ENCODE assay signal across 12 cellular contexts in genomic region chr4:128163177-128164117, GRCh38.
DNase-seq lines count a peak whose midpoint lies in the region; ATAC-seq and TF ChIP-seq lines count a peak whose summit lies in the region.
"Had no signal": no experiment of that assay in that cellular context is flagged by ENCODE, and none has a peak within 500 bp of the region (broad histone marks: within the 10 kb centered on the region; RNA-seq: fewer than 3 reads in every experiment).

No MANE protein-coding gene starts in this region.

- no peaks in the 10 kb centered on the region for H3K4me1 Mint-ChIP-seq in activated T-cell treated with anti-CD3 and anti-CD28 coated beads, Interleukin-2, amount 50 U/mL, for 72 hours (ENCODE audit: low read depth)

- peaks cover 0 to 11% of the 10 kb centered on the region in 2 experiments; a peak in 2 of 4 replicates for H3K4me1 ChIP-seq in SK-N-SH (ENCODE audit: control insufficient read depth in 1 of 2, insufficient read depth in 2 of 2, low read depth in 1 of 2, low read length in 1 of 2)

- H3K9ac ChIP-seq in SK-N-SH, result no peak overlapping the region

- no peaks in the 10 kb centered on the region for H3K9me2 ChIP-seq in SK-N-SH

- H3K79me2 ChIP-seq in SK-N-SH (ENCODE audit: insufficient read depth), result no peaks in the 10 kb centered on the region

- POLR2A ChIA-PET in SK-N-SH (lab: Yijun Ruan, JAX), result no interaction called here

- no peak for TF ChIP-seq EP300 in SK-N-SH (IDR thresholded peaks at IDR 0.05; ENCODE audit: borderline replicate concordance in 1 of 2, low read depth in 1 of 2, low read length in 1 of 2)

- ATAC-seq in GM21367 (IDR thresholded peaks at IDR 0.05; ENCODE audit: unreplicated experiment), result no peak
- no peak for ATAC-seq in activated T-cell treated with anti-CD3 and anti-CD28 coated beads, Interleukin-2, amount 50 U/mL, for 72 hours (replicated peaks in 1 of 2)

- CTCF ChIA-PET in SK-N-SH (lab: Yijun Ruan, JAX), result no interaction called here

- peaks cover 0 to 12% of the 10 kb centered on the region in 2 experiments for H3K36me3 ChIP-seq in SK-N-SH (replicated peaks in 1 of 2; ENCODE audit: control insufficient read depth in 1 of 2, insufficient read depth in 2 of 2, low read length in 1 of 2)

- no peaks in the 10 kb centered on the region for H3K36me3 Mint-ChIP-seq in activated T-cell treated with anti-CD3 and anti-CD28 coated beads, Interleukin-2, amount 50 U/mL, for 72 hours (ENCODE audit: insufficient read depth in 2 of 2)

- no peak for TF ChIP-seq RAD21 in SK-N-SH (IDR thresholded peaks at IDR 0.05; ENCODE audit: low read length)

- H3K27me3 Mint-ChIP-seq in activated T-cell treated with anti-CD3 and anti-CD28 coated beads, Interleukin-2, amount 50 U/mL, for 72 hours (ENCODE audit: low read depth), result no peaks in the 10 kb centered on the region

- H3K4me3 ChIP-seq in SK-N-SH (ENCODE audit: low read depth in 2 of 2, low read length in 1 of 2) (no peak overlapping the region), skeletal muscle cell (ENCODE audit: low read depth, low read length) (no peak overlapping the region)

- peaks cover 8% of the 10 kb centered on the region for H3F3A ChIP-seq in SK-N-SH (replicated peaks; ENCODE audit: insufficient read depth)

- no peak overlapping the region for H3K27ac ChIP-seq in SK-N-SH (ENCODE audit: low read depth in 2 of 2, low read length in 1 of 2)

- H3K9me3 Mint-ChIP-seq in activated T-cell treated with anti-CD3 and anti-CD28 coated beads, Interleukin-2, amount 50 U/mL, for 72 hours, result no peaks in the 10 kb centered on the region

- DNase-seq in H4 (ENCODE audit: low spot score), result peak; percentile 87
- DNase-seq in SK-N-SH, result no peak
- peak; percentile 9 for DNase-seq in fibroblast of the conjunctiva (ENCODE audit: low read depth)
- peak; percentile 4 for DNase-seq in skeletal muscle cell (ENCODE audit: low read depth)
- no peak for DNase-seq in activated naive CD4-positive, alpha-beta T cell treated with Interleukin-2 at 50 U/mL for 16 hours
- no peak for DNase-seq in ureter (ENCODE audit: low spot score)
- no peak for DNase-seq in activated T-cell treated with anti-CD3 and anti-CD28 coated beads, Interleukin-2, amount 50 U/mL, for 72 hours
- DNase-seq: activated CD4-positive, alpha-beta T cell treated with anti-CD3 and anti-CD28 coated beads, Interleukin-2, amount 50 U/mL, for 4 hours; amygdala; hippocampal formation; NCI-H1417 had no signal

- WGBS in SK-N-SH (ENCODE audit: low lambda C conversion rate), result 64% methylated on average over 4 of the region's 4 CpGs

- H3K4me2 ChIP-seq in SK-N-SH, result no peak overlapping the region

- no peak overlapping the region for H3K27ac Mint-ChIP-seq in activated T-cell treated with anti-CD3 and anti-CD28 coated beads, Interleukin-2, amount 50 U/mL, for 72 hours

- no peaks in the 10 kb centered on the region for H3K27me3 ChIP-seq in SK-N-SH (ENCODE audit: insufficient read depth)

- H2AFZ ChIP-seq in SK-N-SH (ENCODE audit: low read depth), result no peak overlapping the region; the same call in 1 of the 2 replicates

- H4K20me1 ChIP-seq in SK-N-SH (ENCODE audit: insufficient read depth), result no peaks in the 10 kb centered on the region

- TF ChIP-seq CTCF in SK-N-SH (IDR thresholded peaks at IDR 0.05), result no peak

- H3K9me3 ChIP-seq in SK-N-SH, result no peaks in the 10 kb centered on the region

- no peak overlapping the region for H3K4me3 Mint-ChIP-seq in activated T-cell treated with anti-CD3 and anti-CD28 coated beads, Interleukin-2, amount 50 U/mL, for 72 hours

TF ChIP-seq in SK-N-SH, 30 proteins besides CTCF, POLR2A, EP300 and RAD21:
- TF ChIP-seq USF2 (IDR thresholded peaks at IDR 0.05; ENCODE audit: borderline replicate concordance, low read depth, low read length), result no peak
- TF ChIP-seq FOSL2 (IDR thresholded peaks at IDR 0.05; ENCODE audit: borderline replicate concordance, low read depth), result peak; percentile 41; the same call in 1 of the 2 replicates
- TF ChIP-seq TCF12 (IDR thresholded peaks at IDR 0.05), result no peak
- no peak for TF ChIP-seq FOXJ3 (CRISPR knock-in tag; IDR thresholded peaks at IDR 0.05)
- TF ChIP-seq REST (IDR thresholded peaks at IDR 0.05; ENCODE audit: low read depth, low read length), result no peak
- no peak for TF ChIP-seq GABPA (IDR thresholded peaks at IDR 0.05; ENCODE audit: low read depth)
- no peak for TF ChIP-seq PBX3 (IDR thresholded peaks at IDR 0.05)
- no peak for TF ChIP-seq RXRA (IDR thresholded peaks at IDR 0.05; ENCODE audit: borderline replicate concordance, low read depth)
- no peak for TF ChIP-seq NRF1 (IDR thresholded peaks at IDR 0.05; ENCODE audit: low read depth, low read length)
- no peak for TF ChIP-seq POLR2AphosphoS5 (IDR thresholded peaks at IDR 0.05; ENCODE audit: low read depth, low read length)
- peak; percentile 61 for TF ChIP-seq JUND (IDR thresholded peaks at IDR 0.05)

Comparison
In these comparisons a context has a peak if more than half of its experiments do, and no peak if none do; other contexts are left out.
1. DNase-seq: peak in H4 (single experiment), fibroblast of the conjunctiva (single experiment) and skeletal muscle cell (single experiment); none in SK-N-SH (single experiment), activated naive CD4-positive, alpha-beta T cell treated with Interleukin-2 at 50 U/mL for 16 hours (single experiment), ureter (single experiment) and activated T-cell treated with anti-CD3 and anti-CD28 coated beads, Interleukin-2, amount 50 U/mL, for 72 hours (0 of 2).